In the genomic region with DNA sequence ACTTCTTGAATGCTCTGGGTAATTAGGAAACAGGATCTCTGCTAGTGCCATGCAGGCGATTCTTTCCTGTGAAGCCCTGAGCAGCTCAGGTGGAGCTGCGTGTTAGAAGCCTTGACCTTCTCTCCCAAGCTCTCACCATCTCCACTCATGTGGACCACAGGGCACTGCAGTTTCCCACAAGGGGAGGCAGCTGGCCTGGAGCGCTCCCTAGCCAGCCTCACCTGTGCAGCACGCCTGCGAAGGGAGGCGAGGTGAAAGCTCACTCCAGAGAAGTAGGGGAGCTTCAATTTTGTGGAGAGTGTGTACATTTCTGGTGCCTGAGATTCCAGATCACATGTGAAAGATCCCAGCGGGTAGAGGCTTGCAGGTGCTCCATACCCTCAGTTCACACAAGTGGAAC, we compare ENCODE assay signal across 28 cellular contexts.
"Had no signal": no experiment of that assay in that cellular context is flagged by ENCODE, and none has a peak within 500 bp of the region (broad histone marks: within the 10 kb centered on the region; RNA-seq: fewer than 3 reads in every experiment).

No MANE protein-coding gene starts in this region.

- H3K4me3 ChIP-seq: ascending aorta, breast epithelium, Peyer's patch had no signal

- H3K9ac ChIP-seq: KMS-11 had no signal

- H3K4me1 Mint-ChIP-seq: activated CD4-positive, alpha-beta T cell treated with anti-CD3 and anti-CD28 coated beads, Interleukin-2, amount 10 ng/mL, durations not matched to agents 24 days and 14 days had no signal

- H3K27me3 ChIP-seq: ascending aorta, breast epithelium, Peyer's patch had no signal

- ATAC-seq: activated CD8-positive, alpha-beta T cell treated with anti-CD3 and anti-CD28 coated beads for 36 hours; activated naive CD4-positive, alpha-beta T cell treated with anti-CD3 and anti-CD28 coated beads, Interleukin-2, amount 50 U/mL, for 72 hours; PC-3 had no signal

- H3K9me3 ChIP-seq: ascending aorta, breast epithelium, Peyer's patch had no signal

- H3K27ac ChIP-seq: ascending aorta, breast epithelium, KMS-11, Peyer's patch, VCaP had no signal

- H3K9me3 Mint-ChIP-seq: activated CD4-positive, alpha-beta T cell treated with anti-CD3 and anti-CD28 coated beads, Interleukin-2, amount 10 ng/mL, durations not matched to agents 24 days and 14 days; activated CD8-positive, alpha-beta T cell treated with anti-CD3 and anti-CD28 coated beads for 36 hours; activated naive CD4-positive, alpha-beta T cell treated with anti-CD3 and anti-CD28 coated beads for 36 hours; activated naive CD4-positive, alpha-beta T cell treated with anti-CD3 and anti-CD28 coated beads, Interleukin-2, amount 50 U/mL, for 72 hours had no signal

- H3K4me1 ChIP-seq: ascending aorta, breast epithelium, Peyer's patch had no signal

- H3K4me3 Mint-ChIP-seq: activated CD4-positive, alpha-beta T cell treated with anti-CD3 and anti-CD28 coated beads, Interleukin-2, amount 10 ng/mL, durations not matched to agents 24 days and 14 days; activated CD8-positive, alpha-beta T cell treated with anti-CD3 and anti-CD28 coated beads for 36 hours; activated naive CD4-positive, alpha-beta T cell treated with anti-CD3 and anti-CD28 coated beads for 36 hours had no signal

- H3K27me3 Mint-ChIP-seq: activated CD4-positive, alpha-beta T cell treated with anti-CD3 and anti-CD28 coated beads, Interleukin-2, amount 10 ng/mL, durations not matched to agents 24 days and 14 days; activated CD8-positive, alpha-beta T cell treated with anti-CD3 and anti-CD28 coated beads for 36 hours had no signal

- H3K36me3 ChIP-seq: breast epithelium had no signal

- H3K27ac Mint-ChIP-seq: activated CD4-positive, alpha-beta T cell treated with anti-CD3 and anti-CD28 coated beads, Interleukin-2, amount 10 ng/mL, durations not matched to agents 24 days and 14 days; activated CD8-positive, alpha-beta T cell treated with anti-CD3 and anti-CD28 coated beads for 36 hours; activated naive CD4-positive, alpha-beta T cell treated with anti-CD3 and anti-CD28 coated beads for 36 hours; activated naive CD4-positive, alpha-beta T cell treated with anti-CD3 and anti-CD28 coated beads, Interleukin-2, amount 50 U/mL, for 72 hours had no signal

- DNase-seq: activated CD4-positive, alpha-beta T cell treated with anti-CD3 and anti-CD28 coated beads, Interleukin-2, amount 10 ng/mL, durations not matched to agents 24 days and 14 days; activated CD4-positive, alpha-beta T cell treated with anti-CD3 and anti-CD28 coated beads, Interleukin-2, amount 50 U/mL, for 4 hours; activated CD4-positive, CD25-positive, alpha-beta regulatory T cell; activated CD8-positive, alpha-beta T cell treated with anti-CD3 and anti-CD28 coated beads for 36 hours; activated gamma-delta T cell treated with Interleukin-2 at 50 U/mL for 16 hours; activated naive CD4-positive, alpha-beta T cell treated with anti-CD3 and anti-CD28 coated beads for 36 hours; activated T-cell treated with anti-CD3 and anti-CD28 coated beads, Interleukin-2, amount 50 U/mL, for 1 hour; amniotic stem cell; MM.1S; MV-4-11; NCI-H1092; NCI-H1436 treated with DMSO at 0.1 percent for 48 hours; NCI-H1694 treated with DMSO at 0.1 percent for 48 hours; NCI-H2029; NCI-H345; NCI-H524 treated with DMSO at 0.1 percent for 48 hours; PC-3; Peyer's patch; RPMI8226; SW 1271; T-helper 1 cell; T-helper 2 cell; T-helper 9 cell had no signal
